Comparison of ENCODE assay signal across 11 cellular contexts in the genomic region with DNA sequence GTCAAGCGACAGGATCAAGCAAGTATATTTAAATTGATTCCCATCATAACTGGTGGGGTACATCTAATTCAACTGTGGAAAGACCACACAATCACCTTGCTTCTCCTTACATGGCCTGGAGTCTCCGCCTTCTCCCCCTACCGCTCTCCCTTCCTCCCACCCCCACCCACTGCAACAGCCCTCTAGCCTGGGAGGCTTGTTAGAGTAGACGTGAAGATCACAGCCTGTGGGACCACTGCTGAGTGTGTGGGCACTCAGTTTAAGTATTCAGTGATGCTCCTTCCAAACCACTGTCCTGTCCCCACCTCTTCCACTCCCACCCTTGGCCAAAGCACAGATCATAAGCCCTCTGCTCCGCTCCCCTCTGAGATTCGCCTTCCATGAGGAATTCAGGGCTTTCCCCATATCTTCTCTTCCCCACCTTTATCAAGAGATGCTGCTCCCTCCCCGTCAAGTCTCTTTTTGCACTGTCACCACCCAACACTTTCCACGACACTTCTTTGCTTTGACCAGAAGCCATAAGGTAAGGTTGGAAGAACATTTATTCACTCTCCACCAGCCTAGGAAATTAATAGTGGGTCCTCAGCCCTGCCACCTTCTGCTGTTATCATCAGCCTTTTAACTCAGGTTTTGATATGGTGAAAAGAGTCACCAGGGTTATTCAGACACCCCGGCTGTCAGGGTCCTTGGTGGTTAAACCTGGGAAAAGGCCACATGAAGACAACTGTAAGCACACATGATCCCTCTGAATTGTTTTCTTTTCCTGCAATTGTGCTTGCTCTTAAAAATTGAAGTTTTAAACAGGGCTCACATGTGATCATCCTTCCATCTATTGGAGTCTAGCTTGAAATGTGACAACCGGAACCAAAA. TPM values are rescaled to one million over a fixed set of nuclear protein-coding genes. Genes with fewer than 3 reads are reported as not detected.
DNase-seq lines count a peak whose midpoint lies in the region; ATAC-seq, FAIRE-seq and TF ChIP-seq lines count a peak whose summit lies in the region.
"Had no signal": no experiment of that assay in that cellular context is flagged by ENCODE, and none has a peak within 500 bp of the region (broad histone marks: within the 10 kb centered on the region; RNA-seq: fewer than 3 reads in every experiment).

No MANE protein-coding gene starts in this region.

- TF ChIP-seq CTCF in AG09309 (IDR thresholded peaks at IDR 0.05; ENCODE audit: control insufficient read depth, insufficient read depth, low read depth, low read length, missing control alignments) (no peak), HFFc6 (IDR thresholded peaks at IDR 0.05) (no peak), GM12878 (IDR thresholded peaks at IDR 0.05 in 2 of 3, conservative IDR thresholded peaks at IDR 0.05 in 1 of 3; ENCODE audit: control insufficient read depth in 2 of 3, extremely low read depth in 1 of 3, insufficient read depth in 1 of 3, low read depth in 3 of 3, low read length in 3 of 3) (no peak), mesothelial cell of epicardium (IDR thresholded peaks at IDR 0.05; ENCODE audit: unreplicated experiment) (no peak)

- ATAC-seq in GM12878 (no peak), HG02938 (IDR thresholded peaks at IDR 0.05; ENCODE audit: unreplicated experiment) (no peak), GM19452 (IDR thresholded peaks at IDR 0.05; ENCODE audit: unreplicated experiment) (no peak)

- WGBS in GM12878 (ENCODE audit: insufficient coverage, insufficient replicate concordance, low lambda C conversion rate, missing lambda C conversion rate): 84% methylated on average over 10 of the region's 10 CpGs

- TF ChIP-seq RAD21 in GM12878 (IDR thresholded peaks at IDR 0.05; ENCODE audit: insufficient read depth, low read depth, low read length): no peak

- H3K36me3 Mint-ChIP-seq in HFFc6 (ENCODE audit: low read depth) (peaks cover 4% of the 10 kb centered on the region), mesothelial cell of epicardium (peaks cover 7% of the 10 kb centered on the region)

- no peaks in the 10 kb centered on the region for H3K27me3 ChIP-seq in GM12878 (replicated peaks in 1 of 2; ENCODE audit: control insufficient read depth in 2 of 2, insufficient read depth in 2 of 2, low read length in 1 of 2)

- CTCF ChIA-PET in GM12878 (lab: Yijun Ruan, JAX): interaction anchor here (2.7 kb wide), 1 partner anchor 21 kb away, joined by 16 read pairs; no protein-coding TSS in a partner anchor

- no TSS peak for BruUV-seq in GM12878 (replicated peaks; lab: Mats Ljungman, UMichigan)

- peaks cover 0 to 4% of the 10 kb centered on the region in 2 experiments; a peak in 1 of 4 replicates for H3K36me3 ChIP-seq in GM12878 (ENCODE audit: control insufficient read depth in 2 of 2, insufficient read depth in 2 of 2, low read length in 1 of 2)

- H3K79me2 ChIP-seq in GM12878 (ENCODE audit: control insufficient read depth, insufficient read depth, low read length): peaks cover 55% of the 10 kb centered on the region

- POLR2A ChIA-PET in GM12878 (lab: Charles Lee): interaction anchor here (0.8 to 1.4 kb wide), 2 partner anchors 67 to 95 kb away, joined by 4 read pairs; no protein-coding TSS in a partner anchor

- FAIRE-seq in GM12878 (lab: Jason Lieb, UNC): no peak

- H3K9me3 ChIP-seq in GM12878 (replicated peaks; ENCODE audit: control insufficient read depth, insufficient read depth, low read length): no peaks in the 10 kb centered on the region

- SMC1A ChIA-PET in GM12878 (lab: Charles Lee; ENCODE audit: uncharacterized antibody, unreplicated experiment): interaction anchor here (1.3 kb wide), 1 partner anchor 86 kb away, joined by 7 read pairs; the partner anchor contains the start of gene SMCHD1

- H3K4me3 ChIP-seq in AG09309 (ENCODE audit: control insufficient read depth, low read depth, low read length) (peak overlapping the region; percentile 78), GM12878 (peak overlapping the region; percentile 82)

- in situ Hi-C loops in GM12878 (cut with MboI): no loop called here

- H3K27ac ChIP-seq in GM12878 (ENCODE audit: control insufficient read depth, insufficient read depth): no peak overlapping the region

- H3K4me1 Mint-ChIP-seq in HFFc6 (ENCODE audit: low read depth) (peaks cover 52% of the 10 kb centered on the region), mesothelial cell of epicardium (peaks cover 42% of the 10 kb centered on the region)

- H3K9ac ChIP-seq in GM12878 (ENCODE audit: control insufficient read depth, insufficient read depth, low read length): peak overlapping the region; percentile 97

- peaks cover 5% of the 10 kb centered on the region for H3K4me1 ChIP-seq in GM12878 (ENCODE audit: control insufficient read depth, insufficient read depth, low read length)

- no peaks in the 10 kb centered on the region; the same call in 1 of the 2 replicates for H3K27me3 Mint-ChIP-seq in HFFc6 (ENCODE audit: insufficient read depth)
- H3K27me3 Mint-ChIP-seq in mesothelial cell of epicardium (ENCODE audit: low read depth): no peaks in the 10 kb centered on the region

- H3K9me3 Mint-ChIP-seq in HFFc6 (no peaks in the 10 kb centered on the region), mesothelial cell of epicardium (no peaks in the 10 kb centered on the region)

- DNase-seq in AG09309 (ENCODE audit: low read depth) (no peak), HFFc6 (no peak), GM12878 (ENCODE audit: low read depth, low spot score) (no peak), mesothelial cell of epicardium (ENCODE audit: low spot score in 2 of 2, unreplicated experiment in 2 of 2) (no peak), NOMO-1 treated with DMSO at 0.1 percent for 48 hours (lab: John Stamatoyannopoulos, UW; ENCODE audit: unreplicated experiment) (no peak), kidney glomerular epithelial cell (lab: John Stamatoyannopoulos, UW) (no peak)
- DNase-seq: activated CD4-positive, alpha-beta T cell treated with anti-CD3 and anti-CD28 coated beads, Interleukin-2, amount 50 U/mL, for 4 hours; NCI-H2171; stimulated activated CD4-positive, alpha-beta T cell treated with anti-CD3 and anti-CD28 coated beads, Interleukin-4, amount 100 ng/mL, for 1 hour had no signal

- peak overlapping the region; percentile 99 for H3K4me3 Mint-ChIP-seq in HFFc6
- peak overlapping the region; percentile 97 for H3K4me3 Mint-ChIP-seq in mesothelial cell of epicardium

- intact Hi-C loops in GM12878 (cut with micrococcal nuclease; ENCODE audit: unreplicated experiment): loop anchor here (5.0 kb wide), 1 partner anchor 678 kb away; the partner anchor contains the start of gene MYL12A

- no peak overlapping the region for H2AFZ ChIP-seq in GM12878 (ENCODE audit: control insufficient read depth, low read depth, low read length)

- H3K27ac Mint-ChIP-seq in HFFc6: peak overlapping the region; percentile 27
- no peak overlapping the region for H3K27ac Mint-ChIP-seq in mesothelial cell of epicardium

- no peaks in the 10 kb centered on the region for H4K20me1 ChIP-seq in GM12878 (ENCODE audit: control insufficient read depth, insufficient read depth)

- peak overlapping the region; percentile 64 for H3K4me2 ChIP-seq in GM12878 (ENCODE audit: control insufficient read depth, insufficient read depth)

- RAD21 ChIA-PET in GM12878 (lab: Charles Lee; ENCODE audit: unreplicated experiment): interaction anchor here (0.8 to 2.5 kb wide), 2 partner anchors 36 to 68 kb away, joined by 5 to 11 read pairs; no protein-coding TSS in a partner anchor

- TF ChIP-seq EP300 in GM12878 (IDR thresholded peaks at IDR 0.05; ENCODE audit: borderline replicate concordance in 1 of 2, control insufficient read depth in 1 of 2, low read depth in 2 of 2, low read length in 2 of 2): no peak

- TF ChIP-seq POLR2A in GM12878 (IDR thresholded peaks at IDR 0.05; ENCODE audit: low read depth, low read length): no peak

RNA-seq across cellular contexts. Expression of gene METTL4, which starts 1.7 kb away (rescaled TPM):
- total RNA-seq in HFFc6 (2021; fragmentation: NEBNext Ultra II Directional; extraction: Animal tissue kit (Norgen Biotek cat#: 25700)): 1 to 10 TPM; 6.3 to 9.4 (median 9.0) TPM
- 31.0 and 34.2 TPM in 2 replicates for total RNA-seq in GM12878 (2013; cell fraction: nucleolus; rRNA removed)
- total RNA-seq in GM12878 (2014; rRNA removed): 4.9 and 7.2 TPM in 2 replicates
- total RNA-seq in GM12878 (2014; rRNA removed; fragmentation: Illumina TruSeq; extraction: Trizol): 12.5 and 15.5 TPM in 2 replicates
- total RNA-seq in GM12878 (2021): 7.7 and 9.6 TPM in 2 replicates
- polyA plus RNA-seq in GM12878 (2011; ENCODE audit: low read depth): 5.5 TPM
- 14.0 and 23.3 TPM in 2 replicates for polyA plus RNA-seq in GM12878 (2011; rRNA removed)
- 5.0 and 5.7 TPM in 2 replicates for polyA plus RNA-seq in GM12878 (2011; cell fraction: cytosol; rRNA removed)
- polyA plus RNA-seq in GM12878 (2011; cell fraction: nucleus; rRNA removed): 9.7 and 10.9 TPM in 2 replicates
- 7.4 and 8.1 TPM in 2 replicates for polyA plus RNA-seq in GM12878 (2012)
- polyA plus RNA-seq in GM12878 (2014; fragmentation: Illumina TruSeq; extraction: Trizol): 14.0 and 15.1 TPM in 2 replicates
- 10 to 100 TPM in 1 of 2 experiments, 1 to 10 TPM in 1; 7.6 to 13.3 TPM for polyA plus RNA-seq in GM12878 (2014; fragmentation: Nextera tagmentation; extraction: Ambion mirVana)
- polyA plus RNA-seq in GM12878 (2014; rRNA removed): 8.4 and 9.8 TPM in 2 replicates
- 10 to 100 TPM; 12.2 to 15.2 TPM for polyA plus RNA-seq in GM12878 (2016; fragmentation: Nextera tagmentation; extraction: Ambion mirVana)
- polyA minus RNA-seq in GM12878 (2011; rRNA and poly(A)+ RNA removed): 10.1 and 11.5 TPM in 2 replicates
- polyA minus RNA-seq in GM12878 (2011; cell fraction: cytosol; rRNA and poly(A)+ RNA removed): 4.5 and 7.4 TPM in 2 replicates
- 6.2 and 10.2 TPM in 2 replicates for polyA minus RNA-seq in GM12878 (2011; cell fraction: nucleus; rRNA and poly(A)+ RNA removed)
- total RNA-seq in mesothelial cell of epicardium: 9.6 to 14.4 TPM (median 10.7 TPM) in 3 replicates

RNA-seq across cellular contexts. Expression of gene NDC80, which starts 1.8 kb away (rescaled TPM):
- 10 to 100 TPM; 12.7 to 30.2 (median 25.4) TPM for total RNA-seq in HFFc6 (2021; fragmentation: NEBNext Ultra II Directional; extraction: Animal tissue kit (Norgen Biotek cat#: 25700))
- 37.5 and 45.0 TPM in 2 replicates for total RNA-seq in GM12878 (2013; cell fraction: nucleolus; rRNA removed)
- total RNA-seq in GM12878 (2014; rRNA removed) (39.5 and 46.2 TPM in 2 replicates), GM12878 (2014; rRNA removed; fragmentation: Illumina TruSeq; extraction: Trizol) (55.3 and 57.2 TPM in 2 replicates), GM12878 (2021) (36.1 and 38.8 TPM in 2 replicates), mesothelial cell of epicardium (13.4 to 16.1 TPM (median 15.0 TPM) in 3 replicates)
- polyA plus RNA-seq in GM12878 (2011; ENCODE audit: low read depth): 15.1 TPM
- polyA plus RNA-seq in GM12878 (2011; rRNA removed) (44.1 and 74.5 TPM in 2 replicates), GM12878 (2014; fragmentation: Illumina TruSeq; extraction: Trizol) (55.0 and 67.0 TPM in 2 replicates), GM12878 (2014; fragmentation: Nextera tagmentation; extraction: Ambion mirVana) (10 to 100 TPM; 54.4 to 55.0 TPM), GM12878 (2014; rRNA removed) (31.3 and 36.5 TPM in 2 replicates), GM12878 (2016; fragmentation: Nextera tagmentation; extraction: Ambion mirVana) (10 to 100 TPM; 76.5 to 80.8 TPM)
- 12.5 and 22.3 TPM in 2 replicates for polyA plus RNA-seq in GM12878 (2011; cell fraction: cytosol; rRNA removed)
- polyA plus RNA-seq in GM12878 (2011; cell fraction: nucleus; rRNA removed): 26.9 and 28.4 TPM in 2 replicates
- polyA plus RNA-seq in GM12878 (2012): 18.6 and 24.5 TPM in 2 replicates
- polyA minus RNA-seq in GM12878 (2011; rRNA and poly(A)+ RNA removed): 28.3 and 33.1 TPM in 2 replicates
- polyA minus RNA-seq in GM12878 (2011; cell fraction: cytosol; rRNA and poly(A)+ RNA removed): 16.4 and 18.3 TPM in 2 replicates
- 43.8 and 73.0 TPM in 2 replicates for polyA minus RNA-seq in GM12878 (2011; cell fraction: nucleus; rRNA and poly(A)+ RNA removed)
